Comparison of ENCODE assay signal across 12 cellular contexts in the genomic region with DNA sequence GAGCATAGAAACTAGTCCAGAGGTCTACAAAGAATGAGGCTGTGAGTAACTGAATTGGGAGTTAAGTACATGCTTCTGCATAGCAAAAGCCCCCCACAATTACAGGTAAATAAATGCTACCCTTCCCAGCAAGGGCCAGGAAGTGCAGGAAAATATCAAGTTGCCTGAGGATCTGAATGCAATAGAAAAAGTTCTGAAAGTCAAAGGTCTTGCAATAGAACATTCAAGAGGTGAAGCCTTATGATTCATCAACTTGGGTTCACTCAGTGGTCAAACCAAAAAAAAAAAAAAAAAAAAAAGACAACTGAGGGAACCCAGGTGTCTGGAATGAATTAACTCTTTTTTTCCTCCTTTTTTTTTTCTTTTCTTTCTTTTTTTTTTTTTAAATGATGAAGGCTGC. TPM values are rescaled to one million over a fixed set of nuclear protein-coding genes. Genes with fewer than 3 reads are reported as not detected.
A peak's percentile ranks its signal among the peaks of the same experiment; 100 is the strongest.
DNase-seq lines count a peak whose midpoint lies in the region; ATAC-seq and TF ChIP-seq lines count a peak whose summit lies in the region.
"Had no signal": no experiment of that assay in that cellular context is flagged by ENCODE, and none has a peak within 500 bp of the region (broad histone marks: within the 10 kb centered on the region; RNA-seq: fewer than 3 reads in every experiment).

No MANE protein-coding gene starts in this region.

- no peak for TF ChIP-seq CTCF in RWPE2 (IDR thresholded peaks at IDR 0.05; ENCODE audit: poor library complexity, severe bottlenecking)
- no peak for TF ChIP-seq CTCF in stomach (IDR thresholded peaks at IDR 0.05)

- no peaks in the 10 kb centered on the region for H3K79me1 ChIP-seq in neuronal stem cell (ENCODE audit: low read depth, low read length)

- no peak overlapping the region for H2AFZ ChIP-seq in neuronal stem cell (ENCODE audit: low read length)

- H3K27ac Mint-ChIP-seq in activated naive CD4-positive, alpha-beta T cell treated with anti-CD3 and anti-CD28 coated beads, Interleukin-2, amount 50 U/mL, for 72 hours, result peak overlapping the region in 1 of 2 donors; percentile 11

- TF ChIP-seq POLR2A in stomach (IDR thresholded peaks at IDR 0.05), result no peak

- H3K18ac ChIP-seq in neuronal stem cell (ENCODE audit: low read length), result no peak overlapping the region

- no peak overlapping the region for H4K91ac ChIP-seq in neuronal stem cell (ENCODE audit: low read depth, low read length, poor library complexity)

- no peak overlapping the region for H2AK5ac ChIP-seq in neuronal stem cell (ENCODE audit: low read depth, low read length)

- peaks cover 6 to 21% of the 10 kb centered on the region in 2 donors for H3K36me3 Mint-ChIP-seq in activated naive CD4-positive, alpha-beta T cell treated with anti-CD3 and anti-CD28 coated beads, Interleukin-2, amount 50 U/mL, for 72 hours

- H2BK15ac ChIP-seq in neuronal stem cell (ENCODE audit: low read length), result no peak overlapping the region

- intact Hi-C loops in stomach (cut with DNase I; ENCODE audit: low total_unique reads), result loop anchor here (10.0 kb wide), 1 partner anchor 167 kb away; no protein-coding TSS in a partner anchor

- H3K4ac ChIP-seq in neuronal stem cell (ENCODE audit: low read length), result no peak overlapping the region

- peaks cover 10 to 19% of the 10 kb centered on the region in 2 donors for H3K9me3 Mint-ChIP-seq in activated naive CD4-positive, alpha-beta T cell treated with anti-CD3 and anti-CD28 coated beads, Interleukin-2, amount 50 U/mL, for 72 hours

- TF ChIP-seq EP300 in stomach (IDR thresholded peaks at IDR 0.05), result no peak

- H3K36me3 ChIP-seq in RWPE2 (ENCODE audit: low read depth) (no peaks in the 10 kb centered on the region), stomach (no peaks in the 10 kb centered on the region), neuronal stem cell (replicated peaks in 1 of 2; ENCODE audit: control insufficient read depth in 2 of 2, insufficient read depth in 2 of 2, low read length in 2 of 2) (no peaks in the 10 kb centered on the region)

- H3K4me2 ChIP-seq in neuronal stem cell (ENCODE audit: insufficient read depth, low read length, poor library complexity, severe bottlenecking), result no peak overlapping the region

- no peak overlapping the region for H4K8ac ChIP-seq in neuronal stem cell (ENCODE audit: low read depth, low read length)

- H3K9ac ChIP-seq in neuronal stem cell (ENCODE audit: low read depth, low read length, poor library complexity), result no peak overlapping the region

- H3K23ac ChIP-seq in neuronal stem cell (ENCODE audit: low read depth, low read length, poor library complexity), result no peak overlapping the region

- no peak for DNase-seq in activated naive CD4-positive, alpha-beta T cell treated with anti-CD3 and anti-CD28 coated beads, Interleukin-2, amount 50 U/mL, for 72 hours (ENCODE audit: low spot score in 2 of 2)
- no peak for DNase-seq in activated naive CD4-positive, alpha-beta T cell treated with Interleukin-2 at 50 U/mL for 16 hours
- DNase-seq in RWPE2 (ENCODE audit: low spot score) (no peak), fibroblast of the conjunctiva (ENCODE audit: low read depth) (peak; percentile 55), stomach (no peak), neuronal stem cell (ENCODE audit: low spot score) (no peak)
- DNase-seq: activated T-cell treated with anti-CD3 and anti-CD28 coated beads, Interleukin-2, amount 50 U/mL, for 1 hour; NCI-H2107; stimulated activated naive B cell treated with anti-CD40 and anti-IgM and Interleukin-4, amounts not matched to agents 10 μg/mL and 1 μg/mL and 100 μg/mL, for 72 hours had no signal

- H3K4me1 ChIP-seq in RWPE2 (ENCODE audit: insufficient read depth, poor library complexity, severe bottlenecking) (peaks cover 33% of the 10 kb centered on the region), stomach (peaks cover 5 to 49% (median 22%) of the 10 kb centered on the region in 4 donors), neuronal stem cell (ENCODE audit: control insufficient read depth in 2 of 2, insufficient read depth in 1 of 2, low read depth in 1 of 2, low read length in 2 of 2) (peaks cover 0 to 3% of the 10 kb centered on the region in 2 donors)

- H2BK5ac ChIP-seq in neuronal stem cell (ENCODE audit: low read length), result no peak overlapping the region

- ATAC-seq in activated naive CD4-positive, alpha-beta T cell treated with anti-CD3 and anti-CD28 coated beads, Interleukin-2, amount 50 U/mL, for 72 hours, result peak; percentile 30 to 55
- ATAC-seq in RWPE2 (ENCODE audit: low read depth), result peak; percentile 22
- ATAC-seq in HG03521 (IDR thresholded peaks at IDR 0.05; ENCODE audit: unreplicated experiment), result no peak
- ATAC-seq in GM18502 (IDR thresholded peaks at IDR 0.05; ENCODE audit: poor library complexity, unreplicated experiment), result no peak

- H3K9me3 ChIP-seq in RWPE2 (ENCODE audit: severe bottlenecking), result no peaks in the 10 kb centered on the region
- H3K9me3 ChIP-seq in stomach, result no peaks in the 10 kb centered on the region
- peaks cover 0 to 4% of the 10 kb centered on the region in 2 donors for H3K9me3 ChIP-seq in neuronal stem cell (replicated peaks in 1 of 2; ENCODE audit: control insufficient read depth in 2 of 2, insufficient read depth in 1 of 2, low read depth in 1 of 2, low read length in 2 of 2)

- H3K4me3 ChIP-seq in RWPE2 (ENCODE audit: severe bottlenecking), result no peak overlapping the region
- no peak overlapping the region for H3K4me3 ChIP-seq in stomach
- H3K4me3 ChIP-seq in neuronal stem cell (ENCODE audit: low read length in 2 of 2), result no peak overlapping the region
- H3K4me3 ChIP-seq: skin epidermis had no signal

- peak overlapping the region; percentile 97 for H3K27ac ChIP-seq in RWPE2 (ENCODE audit: poor library complexity, severe bottlenecking)
- H3K27ac ChIP-seq in stomach, result peak overlapping the region in 3 of 5 donors; percentile 65 to 82 (median 74)
- no peak overlapping the region for H3K27ac ChIP-seq in neuronal stem cell (replicated peaks; ENCODE audit: low read length)

- H3K27me3 ChIP-seq in RWPE2 (ENCODE audit: insufficient read depth, poor library complexity, severe bottlenecking) (no peaks in the 10 kb centered on the region), stomach (no peaks in the 10 kb centered on the region), neuronal stem cell (ENCODE audit: control insufficient read depth in 3 of 3, insufficient read depth in 3 of 3, low read depth in 1 of 3, low read length in 3 of 3) (no peaks in the 10 kb centered on the region)

- H3K14ac ChIP-seq in neuronal stem cell (ENCODE audit: low read length), result no peak overlapping the region

- no peak overlapping the region for H2BK12ac ChIP-seq in neuronal stem cell (ENCODE audit: low read length)

- H2BK120ac ChIP-seq in neuronal stem cell (ENCODE audit: low read depth, low read length), result no peak overlapping the region

RNA-seq across cellular contexts. Expression of a gene that starts 42.8 kb away (rescaled TPM):
- 1 to 10 TPM in 1 of 2 donors, under 1 TPM in 1; 0.76 to 1.9 TPM for total RNA-seq in activated naive CD4-positive, alpha-beta T cell treated with anti-CD3 and anti-CD28 coated beads, Interleukin-2, amount 50 U/mL, for 72 hours
- under 1 TPM in 1 of 5 donors, not detected in 4; 0.92 TPM for total RNA-seq in stomach
- polyA plus RNA-seq in stomach, result under 1 TPM in 1 of 3 donors, not detected in 2; 0.13 TPM
- 0.20 TPM for polyA plus RNA-seq in neuronal stem cell (2013, experiment 1 of 2)
- 0.07 TPM for polyA plus RNA-seq in neuronal stem cell (2013, experiment 2 of 2)

Comparison
In these comparisons a context has a peak if more than half of its experiments do, and no peak if none do; other contexts are left out.
1. ATAC-seq: peak in activated naive CD4-positive, alpha-beta T cell treated with anti-CD3 and anti-CD28 coated beads, Interleukin-2, amount 50 U/mL, for 72 hours (2 of 2) and RWPE2 (single experiment); none in HG03521 (single experiment) and GM18502 (single experiment).